In genomic region chr1:32817159-32817814, GRCh38 we compare ENCODE assay signal across 1 cellular context.
TF ChIP-seq lines count a peak whose summit lies in the region.

S100PBP (plus strand) TSS chr1:32817653; CDS start chr1:32826100, 8,447 bp downstream.
YARS1 (minus strand) TSS chr1:32817358; CDS start chr1:32817244, 114 bp downstream.

TF ChIP-seq in GM23338, 12 proteins besides CTCF, POLR2A, EP300 and RAD21:
- TF ChIP-seq REST (IDR thresholded peaks at IDR 0.05; ENCODE audit: unreplicated experiment) = peak; percentile 47
- no peak for TF ChIP-seq EZH2phosphoT487 (IDR thresholded peaks at IDR 0.05; ENCODE audit: unreplicated experiment)
- TF ChIP-seq, protein P1, sequence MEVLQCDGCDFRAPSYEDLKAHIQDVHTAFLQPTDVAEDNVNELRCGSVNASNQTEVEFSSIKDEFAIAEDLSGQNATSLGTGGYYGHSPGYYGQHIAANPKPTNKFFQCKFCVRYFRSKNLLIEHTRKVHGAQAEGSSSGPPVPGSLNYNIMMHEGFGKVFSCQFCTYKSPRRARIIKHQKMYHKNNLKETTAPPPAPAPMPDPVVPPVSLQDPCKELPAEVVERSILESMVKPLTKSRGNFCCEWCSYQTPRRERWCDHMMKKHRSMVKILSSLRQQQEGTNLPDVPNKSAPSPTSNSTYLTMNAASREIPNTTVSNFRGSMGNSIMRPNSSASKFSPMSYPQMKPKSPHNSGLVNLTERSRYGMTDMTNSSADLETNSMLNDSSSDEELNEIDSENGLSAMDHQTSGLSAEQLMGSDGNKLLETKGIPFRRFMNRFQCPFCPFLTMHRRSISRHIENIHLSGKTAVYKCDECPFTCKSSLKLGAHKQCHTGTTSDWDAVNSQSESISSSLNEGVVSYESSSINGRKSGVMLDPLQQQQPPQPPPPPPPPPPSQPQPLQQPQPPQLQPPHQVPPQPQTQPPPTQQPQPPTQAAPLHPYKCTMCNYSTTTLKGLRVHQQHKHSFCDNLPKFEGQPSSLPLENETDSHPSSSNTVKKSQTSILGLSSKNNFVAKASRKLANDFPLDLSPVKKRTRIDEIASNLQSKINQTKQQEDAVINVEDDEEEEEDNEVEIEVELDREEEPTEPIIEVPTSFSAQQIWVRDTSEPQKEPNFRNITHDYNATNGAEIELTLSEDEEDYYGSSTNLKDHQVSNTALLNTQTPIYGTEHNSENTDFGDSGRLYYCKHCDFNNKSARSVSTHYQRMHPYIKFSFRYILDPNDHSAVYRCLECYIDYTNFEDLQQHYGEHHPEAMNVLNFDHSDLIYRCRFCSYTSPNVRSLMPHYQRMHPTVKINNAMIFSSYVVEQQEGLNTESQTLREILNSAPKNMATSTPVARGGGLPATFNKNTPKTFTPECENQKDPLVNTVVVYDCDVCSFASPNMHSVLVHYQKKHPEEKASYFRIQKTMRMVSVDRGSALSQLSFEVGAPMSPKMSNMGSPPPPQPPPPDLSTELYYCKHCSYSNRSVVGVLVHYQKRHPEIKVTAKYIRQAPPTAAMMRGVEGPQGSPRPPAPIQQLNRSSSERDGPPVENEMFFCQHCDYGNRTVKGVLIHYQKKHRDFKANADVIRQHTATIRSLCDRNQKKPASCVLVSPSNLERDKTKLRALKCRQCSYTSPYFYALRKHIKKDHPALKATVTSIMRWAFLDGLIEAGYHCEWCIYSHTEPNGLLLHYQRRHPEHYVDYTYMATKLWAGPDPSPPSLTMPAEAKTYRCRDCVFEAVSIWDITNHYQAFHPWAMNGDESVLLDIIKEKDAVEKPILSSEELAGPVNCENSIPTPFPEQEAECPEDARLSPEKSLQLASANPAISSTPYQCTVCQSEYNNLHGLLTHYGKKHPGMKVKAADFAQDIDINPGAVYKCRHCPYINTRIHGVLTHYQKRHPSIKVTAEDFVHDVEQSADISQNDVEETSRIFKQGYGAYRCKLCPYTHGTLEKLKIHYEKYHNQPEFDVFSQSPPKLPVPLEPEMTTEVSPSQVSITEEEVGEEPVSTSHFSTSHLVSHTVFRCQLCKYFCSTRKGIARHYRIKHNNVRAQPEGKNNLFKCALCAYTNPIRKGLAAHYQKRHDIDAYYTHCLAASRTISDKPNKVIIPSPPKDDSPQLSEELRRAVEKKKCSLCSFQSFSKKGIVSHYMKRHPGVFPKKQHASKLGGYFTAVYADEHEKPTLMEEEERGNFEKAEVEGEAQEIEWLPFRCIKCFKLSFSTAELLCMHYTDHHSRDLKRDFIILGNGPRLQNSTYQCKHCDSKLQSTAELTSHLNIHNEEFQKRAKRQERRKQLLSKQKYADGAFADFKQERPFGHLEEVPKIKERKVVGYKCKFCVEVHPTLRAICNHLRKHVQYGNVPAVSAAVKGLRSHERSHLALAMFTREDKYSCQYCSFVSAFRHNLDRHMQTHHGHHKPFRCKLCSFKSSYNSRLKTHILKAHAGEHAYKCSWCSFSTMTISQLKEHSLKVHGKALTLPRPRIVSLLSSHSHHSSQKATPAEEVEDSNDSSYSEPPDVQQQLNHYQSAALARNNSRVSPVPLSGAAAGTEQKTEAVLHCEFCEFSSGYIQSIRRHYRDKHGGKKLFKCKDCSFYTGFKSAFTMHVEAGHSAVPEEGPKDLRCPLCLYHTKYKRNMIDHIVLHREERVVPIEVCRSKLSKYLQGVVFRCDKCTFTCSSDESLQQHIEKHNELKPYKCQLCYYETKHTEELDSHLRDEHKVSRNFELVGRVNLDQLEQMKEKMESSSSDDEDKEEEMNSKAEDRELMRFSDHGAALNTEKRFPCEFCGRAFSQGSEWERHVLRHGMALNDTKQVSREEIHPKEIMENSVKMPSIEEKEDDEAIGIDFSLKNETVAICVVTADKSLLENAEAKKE (CRISPR knock-in tag; IDR thresholded peaks at IDR 0.05) = no peak
- TF ChIP-seq POLR2AphosphoS5 (IDR thresholded peaks at IDR 0.05; ENCODE audit: low read depth) = peak; percentile 81
- TF ChIP-seq CREB1 (CRISPR knock-in tag; IDR thresholded peaks at IDR 0.05; ENCODE audit: low read depth) = peak; percentile 66
- peak; percentile 95 for TF ChIP-seq ETS1 (IDR thresholded peaks at IDR 0.05)
- no peak for TF ChIP-seq NANOG (IDR thresholded peaks at IDR 0.05; ENCODE audit: borderline replicate concordance)
- no peak for TF ChIP-seq EZH2 (IDR thresholded peaks at IDR 0.05; ENCODE audit: low read depth, unreplicated experiment)
- TF ChIP-seq STAT1 (IDR thresholded peaks at IDR 0.05; ENCODE audit: unreplicated experiment) = no peak
- no peak for TF ChIP-seq ZNF114 (CRISPR knock-in tag; IDR thresholded peaks at IDR 0.05)
- TF ChIP-seq JUNB (IDR thresholded peaks at IDR 0.05; ENCODE audit: unreplicated experiment) = no peak
- TF ChIP-seq ZNF331 (CRISPR knock-in tag; IDR thresholded peaks at IDR 0.05; ENCODE audit: low read depth) = no peak
